Comparison of ENCODE assay signal across 1 cellular context in the genomic region with DNA sequence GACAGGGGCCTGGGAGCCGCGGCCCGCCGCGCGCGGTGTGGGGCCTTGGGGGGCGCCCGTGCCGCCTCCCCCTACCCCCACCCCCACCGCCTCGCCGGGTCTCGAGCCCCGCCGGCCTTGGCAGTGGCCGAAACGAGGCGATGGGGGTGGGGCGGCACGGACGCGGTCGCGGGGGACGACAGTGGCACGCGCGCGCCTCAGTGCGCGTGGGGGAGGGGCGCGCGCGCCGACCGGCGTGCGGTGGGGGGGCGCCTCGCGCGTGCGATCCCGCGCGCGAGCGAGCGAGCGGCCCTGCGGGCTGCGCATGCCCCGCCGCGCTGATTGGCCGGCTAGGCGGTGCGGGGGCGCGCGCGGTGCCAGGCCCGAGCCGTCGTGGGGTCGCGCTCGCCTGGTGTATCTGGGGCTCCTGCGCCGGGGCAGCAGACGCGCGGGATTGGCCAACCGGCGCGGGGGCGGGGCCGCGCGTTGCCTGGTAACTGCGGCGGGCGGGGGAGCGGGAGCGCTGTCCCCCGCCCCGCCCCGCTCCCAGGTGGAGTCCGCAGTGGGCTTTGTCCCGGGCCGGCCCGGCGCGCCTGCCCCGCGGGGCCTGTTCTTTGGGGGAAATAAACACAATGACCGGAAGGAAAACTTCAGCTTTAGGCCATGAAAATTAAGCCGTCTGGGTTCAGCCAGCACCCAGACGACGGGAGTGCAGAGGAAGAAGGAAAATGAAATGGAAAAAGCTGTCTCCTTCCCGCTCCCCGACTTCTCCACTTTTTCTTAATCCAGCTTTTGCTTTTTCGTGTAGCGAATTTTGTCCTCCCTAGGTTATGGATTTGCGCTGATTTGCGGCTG.
TF ChIP-seq lines count a peak whose summit lies in the region.

No MANE protein-coding gene starts in this region.

TF ChIP-seq in HepG2, 621 proteins besides CTCF, POLR2A, EP300 and RAD21 (continued from another document):
- TF ChIP-seq NCOR1 (IDR thresholded peaks at IDR 0.05; ENCODE audit: borderline replicate concordance, low read length) (0 out of 2 replicates have a peak, but pooled peaks have one; percentile 14), ZBTB25 (CRISPR knock-in tag; IDR thresholded peaks at IDR 0.05) (peak; percentile 28), HNF1B (CRISPR knock-in tag; IDR thresholded peaks at IDR 0.05) (0 out of 2 replicates have a peak, but pooled peaks have one; percentile 37), TCF7L2 (IDR thresholded peaks at IDR 0.05; ENCODE audit: low read depth, low read length) (no peak), SNRNP70 (IDR thresholded peaks at IDR 0.05; ENCODE audit: low read depth, low read length) (no peak), KDM5B (CRISPR knock-in tag; IDR thresholded peaks at IDR 0.05; ENCODE audit: borderline replicate concordance) (no peak), HDAC1 (CRISPR knock-in tag; IDR thresholded peaks at IDR 0.05) (0 out of 2 replicates have a peak, but pooled peaks have one; percentile 18), RBFOX2 (IDR thresholded peaks at IDR 0.05; ENCODE audit: low read depth, low read length) (peak; percentile 80), NR2C2 (CRISPR knock-in tag; IDR thresholded peaks at IDR 0.05; ENCODE audit: borderline replicate concordance) (peak; percentile 31; the same call in 1 of the 2 replicates), ZXDC (CRISPR knock-in tag; IDR thresholded peaks at IDR 0.05) (0 out of 2 replicates have a peak, but pooled peaks have one; percentile 23), KMT2B (CRISPR knock-in tag; IDR thresholded peaks at IDR 0.05) (0 out of 2 replicates have a peak, but pooled peaks have one; percentile 16), CEBPG (CRISPR knock-in tag; IDR thresholded peaks at IDR 0.05) (peak; percentile 37; the same call in 1 of the 2 replicates), ZNF503 (CRISPR knock-in tag; IDR thresholded peaks at IDR 0.05) (0 out of 2 replicates have a peak, but pooled peaks have one; percentile 17), ZIK1 (CRISPR knock-in tag; IDR thresholded peaks at IDR 0.05; ENCODE audit: borderline replicate concordance, low read depth) (no peak), CHD2 (IDR thresholded peaks at IDR 0.05; ENCODE audit: low read depth, low read length) (peak; percentile 56), PHF21A (CRISPR knock-in tag; IDR thresholded peaks at IDR 0.05) (peak; percentile 80), MEF2D (CRISPR knock-in tag; IDR thresholded peaks at IDR 0.05) (no peak), RFX1 (IDR thresholded peaks at IDR 0.05) (peak; percentile 81), ZNF530 (CRISPR knock-in tag; IDR thresholded peaks at IDR 0.05; ENCODE audit: low read depth) (no peak), HNRNPK (IDR thresholded peaks at IDR 0.05; ENCODE audit: low read depth, low read length, poor library complexity, severe bottlenecking) (peak; percentile 46)
- TF ChIP-seq, protein P1, sequence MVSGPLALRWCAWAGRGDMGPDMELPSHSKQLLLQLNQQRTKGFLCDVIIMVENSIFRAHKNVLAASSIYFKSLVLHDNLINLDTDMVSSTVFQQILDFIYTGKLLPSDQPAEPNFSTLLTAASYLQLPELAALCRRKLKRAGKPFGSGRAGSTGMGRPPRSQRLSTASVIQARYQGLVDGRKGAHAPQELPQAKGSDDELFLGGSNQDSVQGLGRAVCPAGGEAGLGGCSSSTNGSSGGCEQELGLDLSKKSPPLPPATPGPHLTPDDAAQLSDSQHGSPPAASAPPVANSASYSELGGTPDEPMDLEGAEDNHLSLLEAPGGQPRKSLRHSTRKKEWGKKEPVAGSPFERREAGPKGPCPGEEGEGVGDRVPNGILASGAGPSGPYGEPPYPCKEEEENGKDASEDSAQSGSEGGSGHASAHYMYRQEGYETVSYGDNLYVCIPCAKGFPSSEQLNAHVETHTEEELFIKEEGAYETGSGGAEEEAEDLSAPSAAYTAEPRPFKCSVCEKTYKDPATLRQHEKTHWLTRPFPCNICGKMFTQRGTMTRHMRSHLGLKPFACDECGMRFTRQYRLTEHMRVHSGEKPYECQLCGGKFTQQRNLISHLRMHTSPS (CRISPR knock-in tag; IDR thresholded peaks at IDR 0.05; ENCODE audit: low read depth) = no peak
- TF ChIP-seq, protein P2, sequence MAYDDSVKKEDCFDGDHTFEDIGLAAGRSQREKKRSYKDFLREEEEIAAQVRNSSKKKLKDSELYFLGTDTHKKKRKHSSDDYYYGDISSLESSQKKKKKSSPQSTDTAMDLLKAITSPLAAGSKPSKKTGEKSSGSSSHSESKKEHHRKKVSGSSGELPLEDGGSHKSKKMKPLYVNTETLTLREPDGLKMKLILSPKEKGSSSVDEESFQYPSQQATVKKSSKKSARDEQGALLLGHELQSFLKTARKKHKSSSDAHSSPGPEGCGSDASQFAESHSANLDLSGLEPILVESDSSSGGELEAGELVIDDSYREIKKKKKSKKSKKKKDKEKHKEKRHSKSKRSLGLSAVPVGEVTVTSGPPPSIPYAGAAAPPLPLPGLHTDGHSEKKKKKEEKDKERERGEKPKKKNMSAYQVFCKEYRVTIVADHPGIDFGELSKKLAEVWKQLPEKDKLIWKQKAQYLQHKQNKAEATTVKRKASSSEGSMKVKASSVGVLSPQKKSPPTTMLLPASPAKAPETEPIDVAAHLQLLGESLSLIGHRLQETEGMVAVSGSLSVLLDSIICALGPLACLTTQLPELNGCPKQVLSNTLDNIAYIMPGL (CRISPR knock-in tag; IDR thresholded peaks at IDR 0.05; ENCODE audit: borderline replicate concordance in 1 of 2, low read depth in 1 of 2) = no peak
TF ChIP-seq in HepG2: peak in this region for 71.
